In genomic region chr11:64762277-64762915, GRCh38 we compare ENCODE assay signal across 1 cellular context.
TF ChIP-seq lines count a peak whose summit lies in the region.

No MANE protein-coding gene starts in this region.

TF ChIP-seq in IMR-90, 13 proteins besides CTCF, POLR2A, EP300 and RAD21:
- no peak for TF ChIP-seq CEBPB (IDR thresholded peaks at IDR 0.05; ENCODE audit: low read depth, low read length)
- TF ChIP-seq RFX5 (IDR thresholded peaks at IDR 0.05; ENCODE audit: low read depth, low read length), result no peak
- TF ChIP-seq SMC3 (IDR thresholded peaks at IDR 0.05; ENCODE audit: low read depth, low read length), result no peak
- no peak for TF ChIP-seq BHLHE40 (IDR thresholded peaks at IDR 0.05; ENCODE audit: low read depth, low read length)
- TF ChIP-seq RCOR1 (IDR thresholded peaks at IDR 0.05; ENCODE audit: insufficient replicate concordance, low read length), result no peak
